In the genomic region with DNA sequence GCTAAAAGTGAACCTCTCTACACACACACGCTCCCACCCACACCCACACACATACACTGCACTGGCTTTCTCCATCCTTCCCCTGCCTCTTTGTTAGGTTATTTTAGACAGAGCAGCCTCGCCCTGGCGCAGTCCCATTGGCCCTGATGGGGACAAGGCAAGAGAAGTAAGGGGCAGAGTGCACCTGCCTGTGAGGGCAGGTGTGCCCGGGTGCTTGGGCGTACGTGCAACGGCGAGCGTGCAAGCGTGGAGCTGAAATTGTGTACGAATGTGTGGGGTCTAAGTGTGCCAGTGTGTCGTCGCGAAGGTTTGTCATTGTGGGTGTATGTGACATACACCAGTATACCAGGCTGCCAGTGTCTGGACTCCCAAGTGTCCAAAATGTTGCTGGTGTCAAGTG, we compare ENCODE assay signal across 9 cellular contexts. TPM values are rescaled to one million over a fixed set of nuclear protein-coding genes. Genes with fewer than 3 reads are reported as not detected.
DNase-seq lines count a peak whose midpoint lies in the region; ATAC-seq, FAIRE-seq and TF ChIP-seq lines count a peak whose summit lies in the region.
"Had no signal": no experiment of that assay in that cellular context is flagged by ENCODE, and none has a peak within 500 bp of the region (broad histone marks: within the 10 kb centered on the region; RNA-seq: fewer than 3 reads in every experiment).

No MANE protein-coding gene starts in this region.

- H3K4me2 ChIP-seq in astrocyte (ENCODE audit: low read length) = peak overlapping the region; percentile 93

- H3K27me3 ChIP-seq in astrocyte (ENCODE audit: insufficient read depth, low read length) = peaks cover 17% of the 10 kb centered on the region
- H3K27me3 ChIP-seq in kidney epithelial cell (ENCODE audit: control insufficient read depth, insufficient read depth, low read length) = no peaks in the 10 kb centered on the region
- H3K27me3 ChIP-seq in testis = no peaks in the 10 kb centered on the region

- H3K79me2 ChIP-seq in astrocyte (ENCODE audit: insufficient read depth, low read length) = no peaks in the 10 kb centered on the region

- H3K9me3 ChIP-seq in astrocyte (ENCODE audit: insufficient read depth, low read depth, low read length) = no peaks in the 10 kb centered on the region
- H3K9me3 ChIP-seq in testis = no peaks in the 10 kb centered on the region

- H3K9ac ChIP-seq in astrocyte (ENCODE audit: low read length) = peak overlapping the region; percentile 70

- H3K4me3 ChIP-seq in astrocyte (ENCODE audit: insufficient read depth, low read depth, low read length) = peak overlapping the region; percentile 68
- H3K4me3 ChIP-seq in kidney epithelial cell (ENCODE audit: low read depth, low read length) = peak overlapping the region; percentile 47
- H3K4me3 ChIP-seq in testis = peak overlapping the region; percentile 52 to 74

- TF ChIP-seq CTCF in astrocyte (IDR thresholded peaks at IDR 0.05; ENCODE audit: insufficient read depth, low read depth, low read length) (no peak), kidney epithelial cell (IDR thresholded peaks at IDR 0.05; ENCODE audit: insufficient read depth, low read length, poor library complexity, severe bottlenecking) (no peak), testis (IDR thresholded peaks at IDR 0.05) (no peak)

- 0 to 2% methylated on average over 14 of the region's 14 CpGs for WGBS in testis, 2 donors

- DNase-seq in NCI-H2227 (lab: John Stamatoyannopoulos, UW; ENCODE audit: unreplicated experiment) (peak; percentile 40), NCI-H2227 treated with DMSO at 0.1 percent for 48 hours (lab: John Stamatoyannopoulos, UW) (no peak), astrocyte (ENCODE audit: low read depth) (no peak), kidney epithelial cell (ENCODE audit: low read depth) (no peak), testis (no peak), SIG-M5 (lab: John Stamatoyannopoulos, UW) (no peak), iPS-NIHi11 (ENCODE audit: low spot score) (no peak)
- DNase-seq: CD8-positive, alpha-beta T cell had no signal

- H3K4me3 Mint-ChIP-seq in astrocyte (ENCODE audit: unreplicated experiment) = peak overlapping the region; percentile 86
- H3K4me3 Mint-ChIP-seq: CD8-positive, alpha-beta T cell had no signal

- no peaks in the 10 kb centered on the region for H3K9me3 Mint-ChIP-seq in astrocyte (ENCODE audit: unreplicated experiment)
- H3K9me3 Mint-ChIP-seq: CD8-positive, alpha-beta T cell had no signal

- peaks cover 7% of the 10 kb centered on the region for H3K27me3 Mint-ChIP-seq in astrocyte (ENCODE audit: low read depth, unreplicated experiment)

- TF ChIP-seq POLR2A in testis (IDR thresholded peaks at IDR 0.05) = no peak

- no peaks in the 10 kb centered on the region for H4K20me1 ChIP-seq in astrocyte (ENCODE audit: insufficient read depth, low read length)

- H3K4me1 Mint-ChIP-seq in astrocyte (ENCODE audit: low read depth, unreplicated experiment) = peaks cover 29% of the 10 kb centered on the region

- H3K36me3 ChIP-seq in astrocyte (ENCODE audit: insufficient read depth, low read length) = no peaks in the 10 kb centered on the region
- H3K36me3 ChIP-seq in kidney epithelial cell (ENCODE audit: control insufficient read depth, insufficient read depth, low read length) = no peaks in the 10 kb centered on the region
- no peaks in the 10 kb centered on the region for H3K36me3 ChIP-seq in testis (ENCODE audit: low read depth, missing control alignments)

- no peak for FAIRE-seq in astrocyte (lab: Jason Lieb, UNC)

- peaks cover 27% of the 10 kb centered on the region for H3K4me1 ChIP-seq in astrocyte (ENCODE audit: insufficient read depth, low read length)
- peaks cover 4% of the 10 kb centered on the region for H3K4me1 ChIP-seq in testis

- no peak for ATAC-seq in HG03045 (IDR thresholded peaks at IDR 0.05; ENCODE audit: unreplicated experiment)
- ATAC-seq: CD8-positive, alpha-beta T cell had no signal

- intact Hi-C loops in testis (cut with DNase I; ENCODE audit: low total_unique reads) = no loop called here

- H3K27ac ChIP-seq in astrocyte (ENCODE audit: low read depth, low read length) = no peak overlapping the region
- H3K27ac ChIP-seq in testis = peak overlapping the region in 1 of 2 donors; percentile 87

- no peak overlapping the region for H3K27ac Mint-ChIP-seq in astrocyte (ENCODE audit: unreplicated experiment)
- H3K27ac Mint-ChIP-seq: CD8-positive, alpha-beta T cell had no signal

- peak overlapping the region; percentile 99 for H2AFZ ChIP-seq in astrocyte (ENCODE audit: low read depth, low read length)

- H3K36me3 Mint-ChIP-seq in astrocyte (ENCODE audit: low read depth, unreplicated experiment) = no peaks in the 10 kb centered on the region
- H3K36me3 Mint-ChIP-seq: CD8-positive, alpha-beta T cell had no signal

RNA-seq across cellular contexts. Expression of a gene that starts 0.5 kb away (rescaled TPM):
- 17.6 and 28.3 TPM in 2 replicates for total RNA-seq in astrocyte
- total RNA-seq in kidney epithelial cell = 11.4 and 11.6 TPM in 2 replicates
- 100 to 1,000 TPM in 1 of 2 donors, 10 to 100 TPM in 1; 94.5 to 133 TPM for total RNA-seq in testis
- 39.4 TPM for polyA plus RNA-seq in testis (ENCODE audit: insufficient read depth, low read depth, low replicate concordance)
- total RNA-seq: CD8-positive, alpha-beta T cell had no signal
